In the genomic region with DNA sequence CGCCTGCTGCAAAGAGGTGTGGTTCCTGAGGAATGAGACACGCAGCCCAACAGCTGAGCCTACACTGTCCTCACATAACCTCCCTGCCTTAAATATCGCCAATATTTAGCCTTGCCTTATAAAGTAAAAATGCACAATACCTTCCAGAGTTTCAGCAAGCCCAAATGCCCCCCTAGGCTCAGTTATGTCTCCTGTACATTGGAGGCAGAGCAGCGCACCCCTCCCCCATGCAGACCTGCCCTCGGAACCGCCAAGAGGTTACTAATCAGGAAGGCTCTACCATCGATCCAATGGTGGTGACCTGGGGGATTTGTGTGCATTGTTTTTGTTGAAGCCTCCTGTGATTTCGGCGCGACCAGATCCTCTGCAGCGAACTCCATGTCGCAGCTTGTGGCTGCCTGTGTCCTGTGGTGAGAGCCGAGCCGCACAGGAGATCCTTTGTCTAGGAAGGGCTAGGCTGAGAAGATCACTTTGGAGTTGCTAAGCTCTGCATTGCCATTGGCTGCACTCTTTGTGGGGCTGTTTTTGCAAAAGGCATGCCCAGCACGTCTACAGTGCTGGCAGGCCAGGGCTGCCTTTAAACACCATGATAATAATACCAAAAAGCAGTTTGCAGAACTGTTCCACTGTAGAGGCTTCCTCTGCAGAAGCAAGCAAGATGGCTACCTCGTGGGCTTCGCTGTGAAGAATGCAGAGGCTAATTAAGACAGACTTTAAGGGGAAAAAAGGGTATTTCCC, we compare ENCODE assay signal across 8 cellular contexts. TPM values are rescaled to one million over a fixed set of nuclear protein-coding genes. Genes with fewer than 3 reads are reported as not detected.
DNase-seq lines count a peak whose midpoint lies in the region; ATAC-seq and TF ChIP-seq lines count a peak whose summit lies in the region.

No MANE protein-coding gene starts in this region.

- peak; percentile 24 to 56 (median 36) for DNase-seq in CD4-positive, alpha-beta T cell
- DNase-seq in NCI-H82 (lab: John Stamatoyannopoulos, UW) (peak; percentile 94), epithelial cell of esophagus (ENCODE audit: low read depth) (peak; percentile 58), mesothelial cell of epicardium (ENCODE audit: low spot score in 2 of 2, unreplicated experiment in 2 of 2) (peak; percentile 37 to 58)
- DNase-seq in activated CD8-positive, alpha-beta memory T cell treated with anti-CD3 and anti-CD28 coated beads, Interleukin-2, amount 50 U/mL, for 24 hours (ENCODE audit: extremely low read depth) = peak; percentile 2
- DNase-seq in stimulated activated CD8-positive, alpha-beta memory T cell treated with anti-CD3 and anti-CD28 coated beads, Interleukin-4, amount 100 ng/mL, for 4 hours (ENCODE audit: low read depth in 2 of 2, low spot score in 1 of 2) = peak; percentile 3 to 4

- no peak for TF ChIP-seq CTCF in CD4-positive, alpha-beta T cell (IDR thresholded peaks at IDR 0.05)
- TF ChIP-seq CTCF in epithelial cell of esophagus (IDR thresholded peaks at IDR 0.05; ENCODE audit: insufficient read depth, low read depth, low read length, missing control alignments) (no peak), mesothelial cell of epicardium (IDR thresholded peaks at IDR 0.05; ENCODE audit: unreplicated experiment) (no peak)

- H3K9me3 Mint-ChIP-seq in CD4-positive, alpha-beta T cell = no peaks in the 10 kb centered on the region
- H3K9me3 Mint-ChIP-seq in mesothelial cell of epicardium = no peaks in the 10 kb centered on the region

- peak overlapping the region; percentile 90 for H3K4me3 Mint-ChIP-seq in CD4-positive, alpha-beta T cell
- H3K4me3 Mint-ChIP-seq in mesothelial cell of epicardium = peak overlapping the region; percentile 80

- no peaks in the 10 kb centered on the region for H3K27me3 ChIP-seq in CD4-positive, alpha-beta T cell (ENCODE audit: control insufficient read depth, insufficient read depth, low read length)

- no peak overlapping the region for H3K27ac ChIP-seq in CD4-positive, alpha-beta T cell (ENCODE audit: low read depth, low read length)

- CTCF ChIA-PET in CD4-positive, alpha-beta T cell (lab: Charles Lee) = interaction anchor here (1.8 kb wide), 1 partner anchor 49 kb away, joined by 4 read pairs; no protein-coding TSS in a partner anchor

- no peaks in the 10 kb centered on the region for H3K27me3 Mint-ChIP-seq in CD4-positive, alpha-beta T cell
- no peaks in the 10 kb centered on the region for H3K27me3 Mint-ChIP-seq in mesothelial cell of epicardium (ENCODE audit: low read depth)

- H3K9me3 ChIP-seq in CD4-positive, alpha-beta T cell (ENCODE audit: control insufficient read depth, low read length) = no peaks in the 10 kb centered on the region

- H3K4me3 ChIP-seq in epithelial cell of esophagus (ENCODE audit: low read length) = peak overlapping the region; percentile 50

- intact Hi-C loops in CD4-positive, alpha-beta T cell (cut with DNase I, micrococcal nuclease) = loop anchor here in 1 of 2 experiments (5.0 kb wide), 1 partner anchor 38 kb away; a partner anchor contains a TSS

- H3K36me3 Mint-ChIP-seq in CD4-positive, alpha-beta T cell (ENCODE audit: low read depth) = peaks cover 17% of the 10 kb centered on the region
- H3K36me3 Mint-ChIP-seq in mesothelial cell of epicardium = peaks cover 7% of the 10 kb centered on the region

- H3K27ac Mint-ChIP-seq in CD4-positive, alpha-beta T cell = peak overlapping the region; percentile 79
- H3K27ac Mint-ChIP-seq in mesothelial cell of epicardium = peak overlapping the region; percentile 95

- POLR2A ChIA-PET in CD4-positive, alpha-beta T cell (lab: Charles Lee) = interaction anchor here (0.8 to 1.8 kb wide), 8 partner anchors 27 to 301 kb away, joined by 3 to 13 read pairs (median 6); a partner anchor contains a TSS

- ATAC-seq in CD4-positive, alpha-beta T cell (ENCODE audit: poor library complexity) = peak; percentile 93
- peak; percentile 94 for ATAC-seq in GM19438 (IDR thresholded peaks at IDR 0.05; ENCODE audit: low read depth, unreplicated experiment)
- ATAC-seq in HG03571 (IDR thresholded peaks at IDR 0.05; ENCODE audit: unreplicated experiment) = peak; percentile 92

- peaks cover 51% of the 10 kb centered on the region for H3K4me1 Mint-ChIP-seq in CD4-positive, alpha-beta T cell (ENCODE audit: low read depth)
- H3K4me1 Mint-ChIP-seq in mesothelial cell of epicardium = peaks cover 45% of the 10 kb centered on the region

RNA-seq across cellular contexts. Expression of a gene that starts 40.1 kb away (rescaled TPM):
- total RNA-seq in CD4-positive, alpha-beta T cell = 1 to 10 TPM; 1.5 TPM
- 34.2 to 35.7 TPM (median 35.6 TPM) in 3 replicates for total RNA-seq in mesothelial cell of epicardium

Comparison
In these comparisons a context has a peak if more than half of its experiments do, and no peak if none do; other contexts are left out.
1. DNase-seq: peak in every context shown above with its lines; median percentile 94 in NCI-H82; 58 in epithelial cell of esophagus; 48 in mesothelial cell of epicardium; 36 in CD4-positive, alpha-beta T cell; 4 in stimulated activated CD8-positive, alpha-beta memory T cell treated with anti-CD3 and anti-CD28 coated beads, Interleukin-4, amount 100 ng/mL, for 4 hours; 2 in activated CD8-positive, alpha-beta memory T cell treated with anti-CD3 and anti-CD28 coated beads, Interleukin-2, amount 50 U/mL, for 24 hours.
2. RNA of a gene that starts 40.1 kb away (total RNA-seq): 34.2 to 35.7 TPM in mesothelial cell of epicardium; 1.5 TPM in CD4-positive, alpha-beta T cell; every median in the first group is over 10 times any median in the second.
3. Peak in every context shown above with its lines, with median percentiles within 50 percentile points of each other: ATAC-seq.